ENCODE assay signal across 10 cellular contexts in the genomic region with DNA sequence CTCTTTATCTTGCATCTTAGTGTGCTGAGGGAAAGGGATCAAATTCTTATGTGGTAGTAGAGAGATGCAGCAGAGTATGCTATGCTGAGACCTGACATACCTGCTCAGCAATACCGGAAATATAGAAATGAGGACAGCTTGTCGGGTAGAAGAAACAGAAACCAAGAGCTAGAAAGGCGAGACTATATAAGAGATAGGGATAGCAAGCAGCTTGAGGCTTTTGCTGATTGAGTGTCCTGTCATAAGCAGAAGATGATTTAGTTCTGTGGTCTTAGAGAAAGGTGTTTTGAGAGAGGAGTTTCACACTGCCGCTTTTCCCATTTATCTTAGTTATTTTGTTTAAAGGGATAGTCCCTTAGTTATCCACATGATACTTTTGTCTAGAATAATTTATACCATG. TPM values are rescaled to one million over a fixed set of nuclear protein-coding genes. Genes with fewer than 3 reads are reported as not detected.
DNase-seq lines count a peak whose midpoint lies in the region; ATAC-seq and TF ChIP-seq lines count a peak whose summit lies in the region.
"Had no signal": no experiment of that assay in that cellular context is flagged by ENCODE, and none has a peak within 500 bp of the region (broad histone marks: within the 10 kb centered on the region; RNA-seq: fewer than 3 reads in every experiment).

No MANE protein-coding gene starts in this region.

- TF ChIP-seq CTCF in dorsolateral prefrontal cortex (IDR thresholded peaks at IDR 0.05 in 54 of 56, conservative IDR thresholded peaks at IDR 0.05 in 2 of 56; ENCODE audit: low read depth in 1 of 56, partially characterized antibody in 56 of 56): no peak

- TF ChIP-seq POLR2A in GM18505 (IDR thresholded peaks at IDR 0.05; ENCODE audit: borderline replicate concordance, extremely low read depth, insufficient read depth, insufficient read length): no peak

- H3K36me3 ChIP-seq in SJCRH30: no peaks in the 10 kb centered on the region

- H3K27ac ChIP-seq in dorsolateral prefrontal cortex (no peak overlapping the region), SJCRH30 (no peak overlapping the region)
- H3K27ac ChIP-seq: HL-60, skin epidermis had no signal

- intact Hi-C loops in dorsolateral prefrontal cortex (cut with DNase I): loop anchor here (10.0 kb wide), 2 partner anchors 242 to 462 kb away; no protein-coding TSS in a partner anchor

- ATAC-seq in GM18505 (IDR thresholded peaks at IDR 0.05; ENCODE audit: unreplicated experiment): peak; percentile 72
- peak; percentile 74 for ATAC-seq in GM21576 (IDR thresholded peaks at IDR 0.05; ENCODE audit: unreplicated experiment)

- H3K4me1 ChIP-seq in SJCRH30: no peaks in the 10 kb centered on the region

- no peaks in the 10 kb centered on the region for H3K9me3 ChIP-seq in SJCRH30 (replicated peaks)

- peak; percentile 20 for DNase-seq in Jurkat, Clone E6-1 (ENCODE audit: low read depth, low spot score)
- DNase-seq in iris pigment epithelial cell (ENCODE audit: low read depth) (peak; percentile 15), dorsolateral prefrontal cortex (no peak), SJCRH30 (no peak), NCI-H2227 (lab: John Stamatoyannopoulos, UW; ENCODE audit: unreplicated experiment) (no peak), occipital lobe (lab: John Stamatoyannopoulos, UW) (no peak)

- no peaks in the 10 kb centered on the region for H3K27me3 ChIP-seq in dorsolateral prefrontal cortex
- no peaks in the 10 kb centered on the region for H3K27me3 ChIP-seq in SJCRH30

- no peak overlapping the region for H3K4me3 ChIP-seq in Jurkat, Clone E6-1 (ENCODE audit: low read length)
- no peak overlapping the region for H3K4me3 ChIP-seq in dorsolateral prefrontal cortex
- no peak overlapping the region for H3K4me3 ChIP-seq in SJCRH30
- H3K4me3 ChIP-seq: skin epidermis had no signal

RNA-seq across cellular contexts. Expression of a gene that starts 31.7 kb away (rescaled TPM):
- 16.5 TPM for polyA plus RNA-seq in Jurkat, Clone E6-1 (2012; ENCODE audit: insufficient read depth, insufficient read length)
- total RNA-seq in dorsolateral prefrontal cortex (100 to 1,000 TPM in 38 of 120 experiments, 10 to 100 TPM in 82; 72.1 to 120 (median 95.5) TPM), occipital lobe (196 TPM)
- total RNA-seq in SJCRH30 (2014; rRNA removed; shearing (Covaris generic)): 62.7 and 72.9 TPM in 2 replicates

Comparison
In these comparisons a context has a peak if more than half of its experiments do, and no peak if none do; other contexts are left out.
1. DNase-seq: peak in Jurkat, Clone E6-1 (single experiment) and iris pigment epithelial cell (single experiment); none in dorsolateral prefrontal cortex (0 of 10), SJCRH30 (0 of 2), NCI-H2227 (single experiment) and occipital lobe (single experiment).